Comparison of ENCODE assay signal across 1 cellular context in the genomic region with DNA sequence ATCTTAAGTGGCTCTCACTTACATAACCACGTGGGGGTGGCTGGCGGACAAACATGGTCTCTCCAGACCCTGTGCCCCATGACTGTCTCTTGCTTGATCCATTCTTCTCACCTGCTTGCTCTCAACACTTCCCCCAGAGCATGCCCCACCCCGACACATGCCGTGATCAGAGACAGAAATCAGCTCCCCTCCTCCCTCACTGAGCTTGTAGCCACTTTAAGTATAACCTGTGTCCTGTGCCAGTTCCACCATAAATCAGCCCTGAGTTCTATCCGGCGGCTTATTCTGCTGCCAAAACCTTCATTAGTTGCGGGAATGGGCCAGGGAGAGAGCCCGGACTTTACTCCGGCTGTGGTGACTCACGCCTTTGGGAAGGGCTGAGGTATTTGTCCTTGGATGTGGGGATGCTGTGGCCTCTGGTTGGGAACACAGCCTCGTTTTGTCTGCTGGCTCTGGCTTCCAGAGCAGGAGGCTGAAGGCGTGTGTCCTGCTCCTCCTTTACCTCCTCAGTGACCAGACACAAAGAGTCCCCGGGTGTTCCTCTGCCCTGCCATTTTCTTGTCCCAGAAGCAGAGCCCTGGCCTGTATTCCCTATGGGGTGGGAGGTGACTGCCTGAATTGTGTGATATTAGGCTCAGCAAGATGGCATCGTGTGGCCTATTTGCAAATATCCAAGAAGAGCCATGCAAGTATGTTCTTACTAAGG.
TF ChIP-seq lines count a peak whose summit lies in the region.

No MANE protein-coding gene starts in this region.

TF ChIP-seq in HepG2, 621 proteins besides CTCF, POLR2A, EP300 and RAD21 (continues in another document):
- TF ChIP-seq ZNF629 (CRISPR knock-in tag; conservative IDR thresholded peaks at IDR 0.05) (peak; percentile 73), ZNF274 (CRISPR knock-in tag; IDR thresholded peaks at IDR 0.05) (peak; percentile 88; the same call in 1 of the 2 replicates), ZKSCAN1 (IDR thresholded peaks at IDR 0.05; ENCODE audit: low read length) (peak; percentile 54; the same call in 1 of the 2 replicates), ZNF589 (CRISPR knock-in tag; conservative IDR thresholded peaks at IDR 0.05) (peak; percentile 54; the same call in 1 of the 2 replicates), KMT2A (CRISPR knock-in tag; IDR thresholded peaks at IDR 0.05) (peak; percentile 58; the same call in 1 of the 2 replicates), ZNF780A (CRISPR knock-in tag; IDR thresholded peaks at IDR 0.05) (peak; percentile 68; the same call in 1 of the 2 replicates), JUN (CRISPR knock-in tag; IDR thresholded peaks at IDR 0.05) (peak; percentile 99), ZNF552 (CRISPR knock-in tag; IDR thresholded peaks at IDR 0.05; ENCODE audit: borderline replicate concordance) (peak; percentile 49; the same call in 1 of the 2 replicates), CC2D1A (CRISPR knock-in tag; IDR thresholded peaks at IDR 0.05) (no peak), JARID2 (CRISPR knock-in tag; IDR thresholded peaks at IDR 0.05; ENCODE audit: insufficient replicate concordance) (peak; percentile 82), GTF2F1 (IDR thresholded peaks at IDR 0.05; ENCODE audit: low read length) (peak; percentile 71; the same call in 1 of the 2 replicates), RFX1 (IDR thresholded peaks at IDR 0.05) (no peak), PPARG (CRISPR knock-in tag; conservative IDR thresholded peaks at IDR 0.05) (peak; percentile 58; the same call in 1 of the 2 replicates), CREM (IDR thresholded peaks at IDR 0.05) (peak; percentile 67), CREM (CRISPR knock-in tag; IDR thresholded peaks at IDR 0.05) (no peak), KDM4B (CRISPR knock-in tag; IDR thresholded peaks at IDR 0.05) (peak; percentile 91), ZNF558 (CRISPR knock-in tag; IDR thresholded peaks at IDR 0.05; ENCODE audit: borderline replicate concordance) (peak; percentile 87; the same call in 1 of the 2 replicates), SALL2 (CRISPR knock-in tag; IDR thresholded peaks at IDR 0.05) (no peak; the same call in none of the 2 replicates), MYC (CRISPR knock-in tag; IDR thresholded peaks at IDR 0.05; ENCODE audit: borderline replicate concordance) (peak; percentile 84), PRPF4 (IDR thresholded peaks at IDR 0.05; ENCODE audit: low read depth, low read length, poor library complexity, severe bottlenecking) (no peak), MXD4 (CRISPR knock-in tag; IDR thresholded peaks at IDR 0.05) (peak; percentile 46; the same call in 1 of the 2 replicates), TRIM24 (CRISPR knock-in tag; IDR thresholded peaks at IDR 0.05) (no peak), TOPORS (CRISPR knock-in tag; IDR thresholded peaks at IDR 0.05) (no peak; the same call in 1 of the 2 replicates)
- TF ChIP-seq, protein P1, sequence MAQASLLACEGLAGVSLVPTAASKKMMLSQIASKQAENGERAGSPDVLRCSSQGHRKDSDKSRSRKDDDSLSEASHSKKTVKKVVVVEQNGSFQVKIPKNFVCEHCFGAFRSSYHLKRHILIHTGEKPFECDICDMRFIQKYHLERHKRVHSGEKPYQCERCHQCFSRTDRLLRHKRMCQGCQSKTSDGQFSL (CRISPR knock-in tag; IDR thresholded peaks at IDR 0.05), result 0 out of 2 replicates have a peak, but pooled peaks have one; percentile 35
- TF ChIP-seq, protein P2, sequence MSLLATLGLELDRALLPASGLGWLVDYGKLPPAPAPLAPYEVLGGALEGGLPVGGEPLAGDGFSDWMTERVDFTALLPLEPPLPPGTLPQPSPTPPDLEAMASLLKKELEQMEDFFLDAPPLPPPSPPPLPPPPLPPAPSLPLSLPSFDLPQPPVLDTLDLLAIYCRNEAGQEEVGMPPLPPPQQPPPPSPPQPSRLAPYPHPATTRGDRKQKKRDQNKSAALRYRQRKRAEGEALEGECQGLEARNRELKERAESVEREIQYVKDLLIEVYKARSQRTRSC (CRISPR knock-in tag; IDR thresholded peaks at IDR 0.05; ENCODE audit: low read depth), result no peak
- TF ChIP-seq, protein P3, sequence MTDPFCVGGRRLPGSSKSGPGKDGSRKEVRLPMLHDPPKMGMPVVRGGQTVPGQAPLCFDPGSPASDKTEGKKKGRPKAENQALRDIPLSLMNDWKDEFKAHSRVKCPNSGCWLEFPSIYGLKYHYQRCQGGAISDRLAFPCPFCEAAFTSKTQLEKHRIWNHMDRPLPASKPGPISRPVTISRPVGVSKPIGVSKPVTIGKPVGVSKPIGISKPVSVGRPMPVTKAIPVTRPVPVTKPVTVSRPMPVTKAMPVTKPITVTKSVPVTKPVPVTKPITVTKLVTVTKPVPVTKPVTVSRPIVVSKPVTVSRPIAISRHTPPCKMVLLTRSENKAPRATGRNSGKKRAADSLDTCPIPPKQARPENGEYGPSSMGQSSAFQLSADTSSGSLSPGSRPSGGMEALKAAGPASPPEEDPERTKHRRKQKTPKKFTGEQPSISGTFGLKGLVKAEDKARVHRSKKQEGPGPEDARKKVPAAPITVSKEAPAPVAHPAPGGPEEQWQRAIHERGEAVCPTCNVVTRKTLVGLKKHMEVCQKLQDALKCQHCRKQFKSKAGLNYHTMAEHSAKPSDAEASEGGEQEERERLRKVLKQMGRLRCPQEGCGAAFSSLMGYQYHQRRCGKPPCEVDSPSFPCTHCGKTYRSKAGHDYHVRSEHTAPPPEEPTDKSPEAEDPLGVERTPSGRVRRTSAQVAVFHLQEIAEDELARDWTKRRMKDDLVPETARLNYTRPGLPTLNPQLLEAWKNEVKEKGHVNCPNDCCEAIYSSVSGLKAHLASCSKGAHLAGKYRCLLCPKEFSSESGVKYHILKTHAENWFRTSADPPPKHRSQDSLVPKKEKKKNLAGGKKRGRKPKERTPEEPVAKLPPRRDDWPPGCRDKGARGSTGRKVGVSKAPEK (CRISPR knock-in tag; IDR thresholded peaks at IDR 0.05; ENCODE audit: borderline replicate concordance), result no peak
- TF ChIP-seq, protein P4, sequence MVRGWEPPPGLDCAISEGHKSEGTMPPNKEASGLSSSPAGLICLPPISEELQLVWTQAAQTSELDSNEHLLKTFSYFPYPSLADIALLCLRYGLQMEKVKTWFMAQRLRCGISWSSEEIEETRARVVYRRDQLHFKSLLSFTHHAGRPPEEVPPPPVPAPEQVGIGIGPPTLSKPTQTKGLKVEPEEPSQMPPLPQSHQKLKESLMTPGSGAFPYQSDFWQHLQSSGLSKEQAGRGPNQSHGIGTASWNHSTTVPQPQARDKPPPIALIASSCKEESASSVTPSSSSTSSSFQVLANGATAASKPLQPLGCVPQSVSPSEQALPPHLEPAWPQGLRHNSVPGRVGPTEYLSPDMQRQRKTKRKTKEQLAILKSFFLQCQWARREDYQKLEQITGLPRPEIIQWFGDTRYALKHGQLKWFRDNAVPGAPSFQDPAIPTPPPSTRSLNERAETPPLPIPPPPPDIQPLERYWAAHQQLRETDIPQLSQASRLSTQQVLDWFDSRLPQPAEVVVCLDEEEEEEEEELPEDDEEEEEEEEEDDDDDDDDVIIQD (CRISPR knock-in tag; IDR thresholded peaks at IDR 0.05; ENCODE audit: low read depth), result peak; percentile 87
- TF ChIP-seq, protein P5, sequence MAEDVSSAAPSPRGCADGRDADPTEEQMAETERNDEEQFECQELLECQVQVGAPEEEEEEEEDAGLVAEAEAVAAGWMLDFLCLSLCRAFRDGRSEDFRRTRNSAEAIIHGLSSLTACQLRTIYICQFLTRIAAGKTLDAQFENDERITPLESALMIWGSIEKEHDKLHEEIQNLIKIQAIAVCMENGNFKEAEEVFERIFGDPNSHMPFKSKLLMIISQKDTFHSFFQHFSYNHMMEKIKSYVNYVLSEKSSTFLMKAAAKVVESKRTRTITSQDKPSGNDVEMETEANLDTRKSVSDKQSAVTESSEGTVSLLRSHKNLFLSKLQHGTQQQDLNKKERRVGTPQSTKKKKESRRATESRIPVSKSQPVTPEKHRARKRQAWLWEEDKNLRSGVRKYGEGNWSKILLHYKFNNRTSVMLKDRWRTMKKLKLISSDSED (CRISPR knock-in tag; IDR thresholded peaks at IDR 0.05), result no peak
- TF ChIP-seq, protein P6, sequence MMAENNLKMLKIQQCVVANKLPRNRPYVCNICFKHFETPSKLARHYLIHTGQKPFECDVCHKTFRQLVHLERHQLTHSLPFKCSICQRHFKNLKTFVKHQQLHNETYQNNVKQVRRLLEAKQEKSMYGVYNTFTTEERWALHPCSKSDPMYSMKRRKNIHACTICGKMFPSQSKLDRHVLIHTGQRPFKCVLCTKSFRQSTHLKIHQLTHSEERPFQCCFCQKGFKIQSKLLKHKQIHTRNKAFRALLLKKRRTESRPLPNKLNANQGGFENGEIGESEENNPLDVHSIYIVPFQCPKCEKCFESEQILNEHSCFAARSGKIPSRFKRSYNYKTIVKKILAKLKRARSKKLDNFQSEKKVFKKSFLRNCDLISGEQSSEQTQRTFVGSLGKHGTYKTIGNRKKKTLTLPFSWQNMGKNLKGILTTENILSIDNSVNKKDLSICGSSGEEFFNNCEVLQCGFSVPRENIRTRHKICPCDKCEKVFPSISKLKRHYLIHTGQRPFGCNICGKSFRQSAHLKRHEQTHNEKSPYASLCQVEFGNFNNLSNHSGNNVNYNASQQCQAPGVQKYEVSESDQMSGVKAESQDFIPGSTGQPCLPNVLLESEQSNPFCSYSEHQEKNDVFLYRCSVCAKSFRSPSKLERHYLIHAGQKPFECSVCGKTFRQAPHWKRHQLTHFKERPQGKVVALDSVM (CRISPR knock-in tag; IDR thresholded peaks at IDR 0.05), result peak; percentile 82
- TF ChIP-seq, protein P7, sequence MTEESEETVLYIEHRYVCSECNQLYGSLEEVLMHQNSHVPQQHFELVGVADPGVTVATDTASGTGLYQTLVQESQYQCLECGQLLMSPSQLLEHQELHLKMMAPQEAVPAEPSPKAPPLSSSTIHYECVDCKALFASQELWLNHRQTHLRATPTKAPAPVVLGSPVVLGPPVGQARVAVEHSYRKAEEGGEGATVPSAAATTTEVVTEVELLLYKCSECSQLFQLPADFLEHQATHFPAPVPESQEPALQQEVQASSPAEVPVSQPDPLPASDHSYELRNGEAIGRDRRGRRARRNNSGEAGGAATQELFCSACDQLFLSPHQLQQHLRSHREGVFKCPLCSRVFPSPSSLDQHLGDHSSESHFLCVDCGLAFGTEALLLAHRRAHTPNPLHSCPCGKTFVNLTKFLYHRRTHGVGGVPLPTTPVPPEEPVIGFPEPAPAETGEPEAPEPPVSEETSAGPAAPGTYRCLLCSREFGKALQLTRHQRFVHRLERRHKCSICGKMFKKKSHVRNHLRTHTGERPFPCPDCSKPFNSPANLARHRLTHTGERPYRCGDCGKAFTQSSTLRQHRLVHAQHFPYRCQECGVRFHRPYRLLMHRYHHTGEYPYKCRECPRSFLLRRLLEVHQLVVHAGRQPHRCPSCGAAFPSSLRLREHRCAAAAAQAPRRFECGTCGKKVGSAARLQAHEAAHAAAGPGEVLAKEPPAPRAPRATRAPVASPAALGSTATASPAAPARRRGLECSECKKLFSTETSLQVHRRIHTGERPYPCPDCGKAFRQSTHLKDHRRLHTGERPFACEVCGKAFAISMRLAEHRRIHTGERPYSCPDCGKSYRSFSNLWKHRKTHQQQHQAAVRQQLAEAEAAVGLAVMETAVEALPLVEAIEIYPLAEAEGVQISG (CRISPR knock-in tag; IDR thresholded peaks at IDR 0.05), result peak; percentile 70; the same call in 1 of the 2 replicates
- TF ChIP-seq, protein P8, sequence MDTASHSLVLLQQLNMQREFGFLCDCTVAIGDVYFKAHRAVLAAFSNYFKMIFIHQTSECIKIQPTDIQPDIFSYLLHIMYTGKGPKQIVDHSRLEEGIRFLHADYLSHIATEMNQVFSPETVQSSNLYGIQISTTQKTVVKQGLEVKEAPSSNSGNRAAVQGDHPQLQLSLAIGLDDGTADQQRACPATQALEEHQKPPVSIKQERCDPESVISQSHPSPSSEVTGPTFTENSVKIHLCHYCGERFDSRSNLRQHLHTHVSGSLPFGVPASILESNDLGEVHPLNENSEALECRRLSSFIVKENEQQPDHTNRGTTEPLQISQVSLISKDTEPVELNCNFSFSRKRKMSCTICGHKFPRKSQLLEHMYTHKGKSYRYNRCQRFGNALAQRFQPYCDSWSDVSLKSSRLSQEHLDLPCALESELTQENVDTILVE (CRISPR knock-in tag; IDR thresholded peaks at IDR 0.05), result peak; percentile 70
- TF ChIP-seq, protein P9, sequence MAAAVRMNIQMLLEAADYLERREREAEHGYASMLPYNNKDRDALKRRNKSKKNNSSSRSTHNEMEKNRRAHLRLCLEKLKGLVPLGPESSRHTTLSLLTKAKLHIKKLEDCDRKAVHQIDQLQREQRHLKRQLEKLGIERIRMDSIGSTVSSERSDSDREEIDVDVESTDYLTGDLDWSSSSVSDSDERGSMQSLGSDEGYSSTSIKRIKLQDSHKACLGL (CRISPR knock-in tag; IDR thresholded peaks at IDR 0.05), result peak; percentile 33; the same call in 1 of the 2 replicates
- TF ChIP-seq, protein P10, sequence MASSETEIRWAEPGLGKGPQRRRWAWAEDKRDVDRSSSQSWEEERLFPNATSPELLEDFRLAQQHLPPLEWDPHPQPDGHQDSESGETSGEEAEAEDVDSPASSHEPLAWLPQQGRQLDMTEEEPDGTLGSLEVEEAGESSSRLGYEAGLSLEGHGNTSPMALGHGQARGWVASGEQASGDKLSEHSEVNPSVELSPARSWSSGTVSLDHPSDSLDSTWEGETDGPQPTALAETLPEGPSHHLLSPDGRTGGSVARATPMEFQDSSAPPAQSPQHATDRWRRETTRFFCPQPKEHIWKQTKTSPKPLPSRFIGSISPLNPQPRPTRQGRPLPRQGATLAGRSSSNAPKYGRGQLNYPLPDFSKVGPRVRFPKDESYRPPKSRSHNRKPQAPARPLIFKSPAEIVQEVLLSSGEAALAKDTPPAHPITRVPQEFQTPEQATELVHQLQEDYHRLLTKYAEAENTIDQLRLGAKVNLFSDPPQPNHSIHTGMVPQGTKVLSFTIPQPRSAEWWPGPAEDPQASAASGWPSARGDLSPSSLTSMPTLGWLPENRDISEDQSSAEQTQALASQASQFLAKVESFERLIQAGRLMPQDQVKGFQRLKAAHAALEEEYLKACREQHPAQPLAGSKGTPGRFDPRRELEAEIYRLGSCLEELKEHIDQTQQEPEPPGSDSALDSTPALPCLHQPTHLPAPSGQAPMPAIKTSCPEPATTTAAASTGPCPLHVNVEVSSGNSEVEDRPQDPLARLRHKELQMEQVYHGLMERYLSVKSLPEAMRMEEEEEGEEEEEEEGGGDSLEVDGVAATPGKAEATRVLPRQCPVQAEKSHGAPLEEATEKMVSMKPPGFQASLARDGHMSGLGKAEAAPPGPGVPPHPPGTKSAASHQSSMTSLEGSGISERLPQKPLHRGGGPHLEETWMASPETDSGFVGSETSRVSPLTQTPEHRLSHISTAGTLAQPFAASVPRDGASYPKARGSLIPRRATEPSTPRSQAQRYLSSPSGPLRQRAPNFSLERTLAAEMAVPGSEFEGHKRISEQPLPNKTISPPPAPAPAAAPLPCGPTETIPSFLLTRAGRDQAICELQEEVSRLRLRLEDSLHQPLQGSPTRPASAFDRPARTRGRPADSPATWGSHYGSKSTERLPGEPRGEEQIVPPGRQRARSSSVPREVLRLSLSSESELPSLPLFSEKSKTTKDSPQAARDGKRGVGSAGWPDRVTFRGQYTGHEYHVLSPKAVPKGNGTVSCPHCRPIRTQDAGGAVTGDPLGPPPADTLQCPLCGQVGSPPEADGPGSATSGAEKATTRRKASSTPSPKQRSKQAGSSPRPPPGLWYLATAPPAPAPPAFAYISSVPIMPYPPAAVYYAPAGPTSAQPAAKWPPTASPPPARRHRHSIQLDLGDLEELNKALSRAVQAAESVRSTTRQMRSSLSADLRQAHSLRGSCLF (CRISPR knock-in tag; IDR thresholded peaks at IDR 0.05; ENCODE audit: borderline replicate concordance), result no peak; the same call in 1 of the 2 replicates
- TF ChIP-seq, protein P11, sequence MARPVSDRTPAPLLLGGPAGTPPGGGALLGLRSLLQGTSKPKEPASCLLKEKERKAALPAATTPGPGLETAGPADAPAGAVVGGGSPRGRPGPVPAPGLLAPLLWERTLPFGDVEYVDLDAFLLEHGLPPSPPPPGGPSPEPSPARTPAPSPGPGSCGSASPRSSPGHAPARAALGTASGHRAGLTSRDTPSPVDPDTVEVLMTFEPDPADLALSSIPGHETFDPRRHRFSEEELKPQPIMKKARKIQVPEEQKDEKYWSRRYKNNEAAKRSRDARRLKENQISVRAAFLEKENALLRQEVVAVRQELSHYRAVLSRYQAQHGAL (CRISPR knock-in tag; IDR thresholded peaks at IDR 0.05; ENCODE audit: not compliant biosample characterization), result no peak
